Comparison of ENCODE assay signal across 16 cellular contexts in genomic region chr1:44733365-44733764, GRCh38. TPM values are rescaled to one million over a fixed set of nuclear protein-coding genes. Genes with fewer than 3 reads are reported as not detected.
DNase-seq lines count a peak whose midpoint lies in the region; ATAC-seq, FAIRE-seq and TF ChIP-seq lines count a peak whose summit lies in the region.
"Had no signal": no experiment of that assay in that cellular context is flagged by ENCODE, and none has a peak within 500 bp of the region (broad histone marks: within the 10 kb centered on the region; RNA-seq: fewer than 3 reads in every experiment).

No MANE protein-coding gene starts in this region.

- H3K36me3 Mint-ChIP-seq in HFFc6 (ENCODE audit: low read depth): no peaks in the 10 kb centered on the region
- H3K36me3 Mint-ChIP-seq in astrocyte (ENCODE audit: low read depth, unreplicated experiment): no peaks in the 10 kb centered on the region

- TF ChIP-seq CTCF in AG04449 (IDR thresholded peaks at IDR 0.05; ENCODE audit: insufficient read depth, low read length, missing control alignments): no peak
- no peak for TF ChIP-seq CTCF in HFFc6 (IDR thresholded peaks at IDR 0.05)
- no peak for TF ChIP-seq CTCF in astrocyte (IDR thresholded peaks at IDR 0.05; ENCODE audit: insufficient read depth, low read depth, low read length)
- no peak for TF ChIP-seq CTCF in vagina (IDR thresholded peaks at IDR 0.05)

- H3K4me3 ChIP-seq in AG04449 (ENCODE audit: low read depth, low read length) (no peak overlapping the region), astrocyte (ENCODE audit: insufficient read depth, low read depth, low read length) (no peak overlapping the region), vagina (no peak overlapping the region)

- H3K4me1 ChIP-seq in astrocyte (ENCODE audit: insufficient read depth, low read length) (peaks cover 11% of the 10 kb centered on the region), vagina (peaks cover 16% of the 10 kb centered on the region)

- POLR2A ChIA-PET in AG04449 (lab: Yijun Ruan, JAX): interaction anchor here (0.6 to 1.0 kb wide), 2 partner anchors 42 to 76 kb away, joined by 3 to 4 read pairs; partner anchors contain the start of gene RPS8

- TF ChIP-seq POLR2A in vagina (IDR thresholded peaks at IDR 0.05): no peak

- 0 out of 2 replicates have a peak overlapping the region, but pooled peaks have one; percentile 16 for H3K4me3 Mint-ChIP-seq in HFFc6
- no peak overlapping the region for H3K4me3 Mint-ChIP-seq in astrocyte (ENCODE audit: unreplicated experiment)

- no peak overlapping the region for H3K9ac ChIP-seq in astrocyte (ENCODE audit: low read length)

- peak overlapping the region; percentile 0 for H2AFZ ChIP-seq in astrocyte (ENCODE audit: low read depth, low read length)

- ATAC-seq in HG02981 (IDR thresholded peaks at IDR 0.05; ENCODE audit: unreplicated experiment) (no peak), left colon (no peak)
- ATAC-seq: T-helper 17 cell had no signal

- no peak for FAIRE-seq in astrocyte (lab: Jason Lieb, UNC)

- no peaks in the 10 kb centered on the region for H3K9me3 ChIP-seq in astrocyte (ENCODE audit: insufficient read depth, low read depth, low read length)
- H3K9me3 ChIP-seq in vagina: no peaks in the 10 kb centered on the region

- DNase-seq in AG04449 (ENCODE audit: low read depth, low spot score): peak; percentile 34
- peak; percentile 72 for DNase-seq in HFFc6
- DNase-seq in astrocyte (ENCODE audit: low read depth): peak; percentile 59
- DNase-seq in iris pigment epithelial cell (ENCODE audit: low read depth): peak; percentile 42
- no peak for DNase-seq in vagina (ENCODE audit: extremely low spot score in 2 of 2)
- DNase-seq in HK-2 (ENCODE audit: unreplicated experiment): no peak
- DNase-seq in left colon: no peak
- DNase-seq: C1 segment of cervical spinal cord; erythroblast; left cardiac atrium; NCI-H1417; NK-92 treated with Interleukin-12 subunit alpha and Interleukin-12 subunit beta, amount 100 ng/mL, for 24 hours; stimulated activated CD4-positive, alpha-beta T cell treated with anti-CD3 and anti-CD28 coated beads, Interleukin-2, amount 100 ng/mL, for 24 hours; T-helper 17 cell had no signal

- intact Hi-C loops in vagina (cut with DNase I): no loop called here
- intact Hi-C loops in left colon (cut with DNase I, micrococcal nuclease): no loop called here

- H3K9me3 Mint-ChIP-seq in HFFc6: 0 out of 2 replicates have a peak, but pooled peaks cover 3% of the 10 kb centered on the region
- H3K9me3 Mint-ChIP-seq in astrocyte (ENCODE audit: unreplicated experiment): peaks cover 4% of the 10 kb centered on the region

- H3K4me2 ChIP-seq in astrocyte (ENCODE audit: low read length): no peak overlapping the region

- H3K27ac ChIP-seq in astrocyte (ENCODE audit: low read depth, low read length) (no peak overlapping the region), vagina (no peak overlapping the region)
- H3K27ac ChIP-seq: HL-60 had no signal

- H3K27me3 Mint-ChIP-seq in HFFc6 (ENCODE audit: insufficient read depth) (peaks cover 4% of the 10 kb centered on the region; the same call in 1 of the 2 replicates), astrocyte (ENCODE audit: low read depth, unreplicated experiment) (no peaks in the 10 kb centered on the region)
- H3K27me3 Mint-ChIP-seq: T-helper 17 cell had no signal

- H3K27me3 ChIP-seq in astrocyte (ENCODE audit: insufficient read depth, low read length) (no peaks in the 10 kb centered on the region), vagina (no peaks in the 10 kb centered on the region)

- CTCF ChIA-PET in AG04449 (lab: Yijun Ruan, JAX): interaction anchor here (1.1 to 10.7 kb wide), 7 partner anchors 11 to 82 kb away, joined by 3 to 217 read pairs (median 18); partner anchors contain the start of gene RPS8

- H3K36me3 ChIP-seq in astrocyte (ENCODE audit: insufficient read depth, low read length) (no peaks in the 10 kb centered on the region), vagina (no peaks in the 10 kb centered on the region)

- no peaks in the 10 kb centered on the region for H4K20me1 ChIP-seq in astrocyte (ENCODE audit: insufficient read depth, low read length)

- H3K79me2 ChIP-seq in astrocyte (ENCODE audit: insufficient read depth, low read length): no peaks in the 10 kb centered on the region

- H3K4me1 Mint-ChIP-seq in HFFc6 (ENCODE audit: low read depth): peaks cover 35% of the 10 kb centered on the region
- peaks cover 4% of the 10 kb centered on the region for H3K4me1 Mint-ChIP-seq in astrocyte (ENCODE audit: low read depth, unreplicated experiment)

- no peak overlapping the region; the same call in 1 of the 2 replicates for H3K27ac Mint-ChIP-seq in HFFc6
- no peak overlapping the region for H3K27ac Mint-ChIP-seq in astrocyte (ENCODE audit: unreplicated experiment)

RNA-seq across cellular contexts. Expression of gene RNU5D-1, which starts 2.4 kb away (rescaled TPM):
- total RNA-seq in HFFc6 (2021; fragmentation: NEBNext Ultra II Directional; extraction: Animal tissue kit (Norgen Biotek cat#: 25700)): not detected
- total RNA-seq in astrocyte (not detected in 2 replicates), vagina (not detected), left colon (not detected)
- total RNA-seq: left cardiac atrium, T-helper 17 cell had no signal

RNA-seq across cellular contexts. Expression of gene KIF2C, which starts 6.3 kb away (rescaled TPM):
- 10 to 100 TPM; 15.6 to 48.5 (median 43.3) TPM for total RNA-seq in HFFc6 (2021; fragmentation: NEBNext Ultra II Directional; extraction: Animal tissue kit (Norgen Biotek cat#: 25700))
- total RNA-seq in astrocyte (1.9 and 3.2 TPM in 2 replicates), vagina (3.4 TPM), left colon (1 to 10 TPM; 2.6 to 9.1 TPM)

RNA-seq across cellular contexts. Expression of gene RPS8, which starts 42.0 kb away (rescaled TPM):
- total RNA-seq in HFFc6 (2021; fragmentation: NEBNext Ultra II Directional; extraction: Animal tissue kit (Norgen Biotek cat#: 25700)): 1,000 to 10,000 TPM; 1,518 to 1,745 (median 1,633) TPM
- total RNA-seq in astrocyte (1,108 and 1,187 TPM in 2 replicates), vagina (2,511 TPM), left colon (1,000 to 10,000 TPM; 1,280 to 1,342 TPM)

RNA-seq across cellular contexts. Expression of gene BEST4, which starts 54.6 kb away (rescaled TPM):
- under 1 TPM; 0.09 to 0.23 (median 0.12) TPM for total RNA-seq in HFFc6 (2021; fragmentation: NEBNext Ultra II Directional; extraction: Animal tissue kit (Norgen Biotek cat#: 25700))
- 0.26 TPM in 1 of 2 replicates, not detected in the other for total RNA-seq in astrocyte
- not detected for total RNA-seq in vagina
- 100 to 1,000 TPM; 113 to 120 TPM for total RNA-seq in left colon

RNA-seq across cellular contexts. Expression of gene ARMH1, which starts 58.9 kb away (rescaled TPM):
- total RNA-seq in HFFc6 (2021; fragmentation: NEBNext Ultra II Directional; extraction: Animal tissue kit (Norgen Biotek cat#: 25700)): under 1 TPM in 4 of 6 experiments, not detected in 2; 0.14 to 0.41 (median 0.32) TPM
- total RNA-seq in astrocyte (2.5 and 4.8 TPM in 2 replicates), vagina (not detected), left colon (1 to 10 TPM; 1.1 to 2.3 TPM)

Comparison
In these comparisons a context has a peak if more than half of its experiments do, and no peak if none do; other contexts are left out.
1. DNase-seq: peak in AG04449 (single experiment), HFFc6 (single experiment), astrocyte (single experiment) and iris pigment epithelial cell (single experiment); none in vagina (0 of 2), HK-2 (single experiment) and left colon (0 of 2).